9 cellular contexts compared by ENCODE assay signal in genomic region chr2:178111743-178112142, GRCh38. TPM values are rescaled to one million over a fixed set of nuclear protein-coding genes. Genes with fewer than 3 reads are reported as not detected.
A peak's percentile ranks its signal among the peaks of the same experiment; 100 is the strongest.
DNase-seq lines count a peak whose midpoint lies in the region; ATAC-seq and TF ChIP-seq lines count a peak whose summit lies in the region.
"Had no signal": no experiment of that assay in that cellular context is flagged by ENCODE, and none has a peak within 500 bp of the region (broad histone marks: within the 10 kb centered on the region; RNA-seq: fewer than 3 reads in every experiment).

No MANE protein-coding gene starts in this region.

- H3K27ac Mint-ChIP-seq in activated T-cell treated with anti-CD3 and anti-CD28 coated beads, Interleukin-2, amount 50 U/mL, for 72 hours, result peak overlapping the region; percentile 58
- H3K27ac Mint-ChIP-seq in glutamatergic neuron (ENCODE audit: unreplicated experiment), result peak overlapping the region; percentile 76

- H3K9me3 ChIP-seq in SJCRH30 (replicated peaks) (no peaks in the 10 kb centered on the region), thoracic aorta (no peaks in the 10 kb centered on the region), upper lobe of left lung (no peaks in the 10 kb centered on the region)

- TF ChIP-seq EP300 in upper lobe of left lung (IDR thresholded peaks at IDR 0.05), result no peak

- 93 to 100% methylated on average over 1 of the region's 1 CpG for WGBS in upper lobe of left lung, 2 donors

- H3K36me3 Mint-ChIP-seq in activated T-cell treated with anti-CD3 and anti-CD28 coated beads, Interleukin-2, amount 50 U/mL, for 72 hours (ENCODE audit: insufficient read depth in 2 of 2), result peaks cover 1 to 3% of the 10 kb centered on the region in 2 donors
- H3K36me3 Mint-ChIP-seq in glutamatergic neuron (ENCODE audit: unreplicated experiment), result no peaks in the 10 kb centered on the region

- peaks cover 0 to 1% of the 10 kb centered on the region in 2 donors for H3K9me3 Mint-ChIP-seq in activated T-cell treated with anti-CD3 and anti-CD28 coated beads, Interleukin-2, amount 50 U/mL, for 72 hours
- peaks cover 8% of the 10 kb centered on the region for H3K9me3 Mint-ChIP-seq in glutamatergic neuron (ENCODE audit: unreplicated experiment)

- H3K27ac ChIP-seq in SJCRH30 (no peak overlapping the region), thoracic aorta (no peak overlapping the region), upper lobe of left lung (peak overlapping the region in 2 of 4 donors; percentile 62 to 73)

- peak; percentile 2 to 7 for ATAC-seq in activated T-cell treated with anti-CD3 and anti-CD28 coated beads, Interleukin-2, amount 50 U/mL, for 72 hours (replicated peaks in 1 of 2)
- no peak for ATAC-seq in thoracic aorta (ENCODE audit: insufficient number of reproducible peaks, low FRiP score, low read depth)
- ATAC-seq in upper lobe of left lung (ENCODE audit: low FRiP score in 2 of 2), result no peak

- H3K36me3 ChIP-seq in SJCRH30 (no peaks in the 10 kb centered on the region), thoracic aorta (no peaks in the 10 kb centered on the region), upper lobe of left lung (peaks cover 0 to 6% (median 0%) of the 10 kb centered on the region in 4 donors)

- H3K4me1 Mint-ChIP-seq in activated T-cell treated with anti-CD3 and anti-CD28 coated beads, Interleukin-2, amount 50 U/mL, for 72 hours (ENCODE audit: low read depth), result peaks cover 26% of the 10 kb centered on the region
- no peaks in the 10 kb centered on the region for H3K4me1 Mint-ChIP-seq in glutamatergic neuron (ENCODE audit: low read depth, unreplicated experiment)

- H3K4me1 ChIP-seq in SJCRH30 (peaks cover 7% of the 10 kb centered on the region), thoracic aorta (ENCODE audit: control insufficient read depth in 1 of 2, low read depth in 2 of 2) (no peaks in the 10 kb centered on the region), upper lobe of left lung (peaks cover 4 to 25% (median 14%) of the 10 kb centered on the region in 4 donors)

- H3K4me3 Mint-ChIP-seq in activated T-cell treated with anti-CD3 and anti-CD28 coated beads, Interleukin-2, amount 50 U/mL, for 72 hours, result peak overlapping the region; percentile 21 to 100
- peak overlapping the region; percentile 94 for H3K4me3 Mint-ChIP-seq in glutamatergic neuron (ENCODE audit: unreplicated experiment)

- TF ChIP-seq POLR2A in erythroblast (IDR thresholded peaks at IDR 0.05; ENCODE audit: low read length) (no peak), upper lobe of left lung (IDR thresholded peaks at IDR 0.05) (no peak)

- DNase-seq in activated T-cell treated with anti-CD3 and anti-CD28 coated beads, Interleukin-2, amount 50 U/mL, for 72 hours, result no peak
- no peak for DNase-seq in activated T-cell treated with anti-CD3 and anti-CD28 coated beads, Interleukin-2, amount 50 U/mL, for 1 hour
- no peak for DNase-seq in SJCRH30
- no peak for DNase-seq in glutamatergic neuron
- DNase-seq in thoracic aorta (ENCODE audit: low spot score), result no peak
- DNase-seq in activated CD8-positive, alpha-beta memory T cell treated with anti-CD3 and anti-CD28 coated beads, Interleukin-2, amount 50 U/mL, for 4 hours, result no peak
- DNase-seq in erythroblast (lab: John Stamatoyannopoulos, UW), result no peak
- no peak for DNase-seq in upper lobe of left lung

- H3K4me3 ChIP-seq in SJCRH30 (peak overlapping the region; percentile 76), thoracic aorta (peak overlapping the region; percentile 92), upper lobe of left lung (peak overlapping the region in 2 of 4 donors; percentile 69 to 92)

- no peaks in the 10 kb centered on the region for H3K27me3 Mint-ChIP-seq in activated T-cell treated with anti-CD3 and anti-CD28 coated beads, Interleukin-2, amount 50 U/mL, for 72 hours (ENCODE audit: low read depth)
- peaks cover 2% of the 10 kb centered on the region for H3K27me3 Mint-ChIP-seq in glutamatergic neuron (ENCODE audit: unreplicated experiment)

- H3K27me3 ChIP-seq in SJCRH30 (no peaks in the 10 kb centered on the region), thoracic aorta (replicated peaks; ENCODE audit: insufficient read depth) (no peaks in the 10 kb centered on the region), upper lobe of left lung (no peaks in the 10 kb centered on the region)

- TF ChIP-seq CTCF in glutamatergic neuron (IDR thresholded peaks at IDR 0.05; ENCODE audit: partially characterized antibody, unreplicated experiment) (no peak), thoracic aorta (IDR thresholded peaks at IDR 0.05) (no peak), upper lobe of left lung (IDR thresholded peaks at IDR 0.05) (no peak)

RNA-seq across cellular contexts. Expression of gene RBM45, which starts 0.5 kb away (rescaled TPM):
- 10 to 100 TPM; 10.5 to 10.8 TPM for total RNA-seq in activated T-cell treated with anti-CD3 and anti-CD28 coated beads, Interleukin-2, amount 50 U/mL, for 72 hours
- total RNA-seq in SJCRH30 (2014; rRNA removed; shearing (Covaris generic)), result 8.8 and 11.6 TPM in 2 replicates
- total RNA-seq in glutamatergic neuron (ENCODE audit: unreplicated experiment) (15.3 TPM), thoracic aorta (10 to 100 TPM; 12.0 to 18.3 TPM), upper lobe of left lung (10 to 100 TPM in 4 of 6 donors, 1 to 10 TPM in 2; 7.5 to 38.8 (median 12.4) TPM)

RNA-seq across cellular contexts. Expression of gene PDE11A, which starts 39.2 kb away (rescaled TPM):
- not detected for total RNA-seq in activated T-cell treated with anti-CD3 and anti-CD28 coated beads, Interleukin-2, amount 50 U/mL, for 72 hours
- total RNA-seq in SJCRH30 (2014; rRNA removed; shearing (Covaris generic)), result 0.43 and 0.66 TPM in 2 replicates
- total RNA-seq in glutamatergic neuron (ENCODE audit: unreplicated experiment) (0.27 TPM), thoracic aorta (1 to 10 TPM in 1 of 2 donors, under 1 TPM in 1; 0.28 to 3.5 TPM), upper lobe of left lung (under 1 TPM in 3 of 6 donors, not detected in 3; 0.03 to 0.57 (median 0.33) TPM)
- total RNA-seq: lung microvascular endothelial cell had no signal

Comparison
In these comparisons a context has a peak if more than half of its experiments do, and no peak if none do; other contexts are left out.
1. ATAC-seq: peak in activated T-cell treated with anti-CD3 and anti-CD28 coated beads, Interleukin-2, amount 50 U/mL, for 72 hours (2 of 2); none in thoracic aorta (single experiment) and upper lobe of left lung (0 of 2).